In genomic region chr10:88234332-88234731, GRCh38 we compare ENCODE assay signal across 21 cellular contexts.
A peak's percentile ranks its signal among the peaks of the same experiment; 100 is the strongest.
DNase-seq lines count a peak whose midpoint lies in the region; ATAC-seq and TF ChIP-seq lines count a peak whose summit lies in the region.
"Had no signal": no experiment of that assay in that cellular context is flagged by ENCODE, and none has a peak within 500 bp of the region (broad histone marks: within the 10 kb centered on the region; RNA-seq: fewer than 3 reads in every experiment).

No MANE protein-coding gene starts in this region.

- H3K9me3 ChIP-seq in prostate gland = no peaks in the 10 kb centered on the region
- H3K9me3 ChIP-seq: A549, left lung, SJCRH30 had no signal

- H3K36me3 Mint-ChIP-seq in Calu3 (ENCODE audit: insufficient read depth, unreplicated experiment) = no peaks in the 10 kb centered on the region

- CTCF ChIA-PET in Calu3 (lab: Charles Lee) = no interaction called here

- no peak for TF ChIP-seq POLR2A in prostate gland (IDR thresholded peaks at IDR 0.05)
- no peak for TF ChIP-seq POLR2A in erythroblast (IDR thresholded peaks at IDR 0.05; ENCODE audit: low read length)

- no peaks in the 10 kb centered on the region for H3K36me3 ChIP-seq in prostate gland
- H3K36me3 ChIP-seq: BLaER1, brain microvascular endothelial cell, left lung, SJCRH30 had no signal

- H3K27ac ChIP-seq in prostate gland = no peak overlapping the region
- H3K27ac ChIP-seq: A549, BLaER1, brain microvascular endothelial cell, left lung, SJCRH30 had no signal

- no TSS peak for BruUV-seq in Calu3 (replicated peaks; lab: Mats Ljungman, UMichigan)

- no peak for TF ChIP-seq CTCF in Calu3 (IDR thresholded peaks at IDR 0.05; ENCODE audit: unreplicated experiment)
- TF ChIP-seq CTCF in prostate gland (IDR thresholded peaks at IDR 0.05) = no peak

- H3K4me3 Mint-ChIP-seq in Calu3 (ENCODE audit: low read depth, unreplicated experiment) = no peak overlapping the region
- H3K4me3 Mint-ChIP-seq: activated naive CD8-positive, alpha-beta T cell treated with anti-CD3 and anti-CD28 coated beads, Interleukin-2, amount 50 U/mL, for 24 hours; HFFc6; T-helper 1 cell treated with Interleukin-12 subunit alpha and Interleukin-12 subunit beta and Interleukin-4 antibody, amounts not matched to agents 30 μg/mL and 1 μg/mL, for 36 hours had no signal

- no peak overlapping the region for H3K27ac Mint-ChIP-seq in Calu3 (ENCODE audit: unreplicated experiment)
- H3K27ac Mint-ChIP-seq: activated naive CD8-positive, alpha-beta T cell treated with anti-CD3 and anti-CD28 coated beads, Interleukin-2, amount 50 U/mL, for 24 hours; HFFc6; T-helper 1 cell treated with Interleukin-12 subunit alpha and Interleukin-12 subunit beta and Interleukin-4 antibody, amounts not matched to agents 30 μg/mL and 1 μg/mL, for 36 hours had no signal

- ATAC-seq in left ventricle myocardium superior (peak; percentile 11), GM21619 (IDR thresholded peaks at IDR 0.05; ENCODE audit: unreplicated experiment) (no peak)
- ATAC-seq: A549; activated naive CD8-positive, alpha-beta T cell treated with anti-CD3 and anti-CD28 coated beads, Interleukin-2, amount 50 U/mL, for 24 hours; left lung had no signal

- H3K9me3 Mint-ChIP-seq in Calu3 (ENCODE audit: low read depth, unreplicated experiment) = peaks cover 5% of the 10 kb centered on the region
- H3K9me3 Mint-ChIP-seq: HFFc6 had no signal

- no peak overlapping the region for H3K4me3 ChIP-seq in prostate gland
- H3K4me3 ChIP-seq: A549, BLaER1, coronary artery, left lung, SJCRH30 had no signal

- WGBS in prostate gland = 32% methylated on average over 4 of the region's 4 CpGs

- intact Hi-C loops in Calu3 (cut with micrococcal nuclease; ENCODE audit: unreplicated experiment) (no loop called here), left ventricle myocardium superior (cut with micrococcal nuclease) (no loop called here), prostate gland (cut with DNase I) (no loop called here)

- DNase-seq in Calu3 (peak; percentile 5), NCI-H69 (lab: John Stamatoyannopoulos, UW) (peak; percentile 47), left ventricle myocardium superior (no peak), prostate gland (ENCODE audit: low spot score) (peak; percentile 29), erythroblast (lab: John Stamatoyannopoulos, UW) (no peak), T-helper 9 cell (no peak), NCI-H2081 (lab: John Stamatoyannopoulos, UW) (no peak)
- DNase-seq: activated CD8-positive, alpha-beta memory T cell treated with anti-CD3 and anti-CD28 coated beads, Interleukin-2, amount 50 U/mL, for 4 hours; activated naive CD8-positive, alpha-beta T cell treated with anti-CD3 and anti-CD28 coated beads, Interleukin-2, amount 50 U/mL, for 24 hours; brain microvascular endothelial cell; HFFc6; left lung; NCI-H1417 treated with DMSO at 0.1 percent for 48 hours; NCI-H2171 treated with DMSO at 0.1 percent for 48 hours; SJCRH30; stimulated activated naive CD4-positive, alpha-beta T cell treated with Interleukin-2 at 50 U/mL for 16 hours had no signal

- no peaks in the 10 kb centered on the region for H3K27me3 ChIP-seq in prostate gland (replicated peaks; ENCODE audit: insufficient read depth)
- H3K27me3 ChIP-seq: BLaER1, brain microvascular endothelial cell, left lung, SJCRH30 had no signal

- peaks cover 16% of the 10 kb centered on the region for H3K4me1 Mint-ChIP-seq in Calu3 (ENCODE audit: low read depth, unreplicated experiment)

- H3K27me3 Mint-ChIP-seq in Calu3 (ENCODE audit: unreplicated experiment) = no peaks in the 10 kb centered on the region
- H3K27me3 Mint-ChIP-seq: activated naive CD8-positive, alpha-beta T cell treated with anti-CD3 and anti-CD28 coated beads, Interleukin-2, amount 50 U/mL, for 24 hours had no signal

- no peaks in the 10 kb centered on the region for H3K4me1 ChIP-seq in prostate gland (replicated peaks)
- H3K4me1 ChIP-seq: A549, SJCRH30 had no signal

Comparison
In these comparisons a context has a peak if more than half of its experiments do, and no peak if none do; other contexts are left out.
1. DNase-seq: peak in Calu3 (single experiment), NCI-H69 (single experiment) and prostate gland (single experiment); none in left ventricle myocardium superior (single experiment), erythroblast (0 of 2), T-helper 9 cell (single experiment) and NCI-H2081 (0 of 2).